ENCODE assay signal across 16 cellular contexts in the genomic region with DNA sequence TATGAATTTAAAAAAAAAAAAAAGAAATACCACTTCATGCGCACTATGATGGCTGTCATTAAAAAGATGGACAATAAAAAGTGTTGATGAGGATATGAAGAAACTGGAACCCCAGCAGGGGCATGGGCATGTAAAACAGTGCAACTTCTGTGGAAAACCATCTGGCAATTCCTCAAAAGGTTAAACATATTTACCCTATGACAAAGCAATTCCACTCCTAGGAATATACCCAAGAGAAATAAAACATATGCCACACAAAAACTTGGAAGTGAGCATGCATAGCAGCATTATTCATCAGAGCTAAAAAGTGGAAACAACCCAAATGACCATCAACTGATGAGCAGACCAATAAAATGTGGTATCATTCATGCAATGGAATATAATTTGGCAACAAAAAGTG. TPM values are rescaled to one million over a fixed set of nuclear protein-coding genes. Genes with fewer than 3 reads are reported as not detected.
DNase-seq lines count a peak whose midpoint lies in the region; TF ChIP-seq lines count a peak whose summit lies in the region.
"Had no signal": no experiment of that assay in that cellular context is flagged by ENCODE, and none has a peak within 500 bp of the region (broad histone marks: within the 10 kb centered on the region; RNA-seq: fewer than 3 reads in every experiment).

No MANE protein-coding gene starts in this region.

- peaks cover 2% of the 10 kb centered on the region for H3K4me1 Mint-ChIP-seq in activated CD4-positive, alpha-beta memory T cell treated with anti-CD3 and anti-CD28 coated beads, Interleukin-2, amount 10 ng/mL, durations not matched to agents 7 days and 5 days
- H3K4me1 Mint-ChIP-seq: activated CD4-positive, alpha-beta T cell treated with anti-CD3 and anti-CD28 coated beads for 36 hours had no signal

- H3K27ac Mint-ChIP-seq in activated CD4-positive, alpha-beta memory T cell treated with anti-CD3 and anti-CD28 coated beads, Interleukin-2, amount 10 ng/mL, durations not matched to agents 7 days and 5 days: no peak overlapping the region
- H3K27ac Mint-ChIP-seq: activated CD4-positive, alpha-beta T cell treated with anti-CD3 and anti-CD28 coated beads for 36 hours; activated T-cell treated with anti-CD3 and anti-CD28 coated beads, Interleukin-2, amount 50 U/mL, for 24 hours; B cell had no signal

- DNase-seq in AG08396 (ENCODE audit: low spot score) (peak; percentile 64), HS-27A (ENCODE audit: low read depth) (peak; percentile 39), brain microvascular endothelial cell (peak; percentile 62), iris pigment epithelial cell (ENCODE audit: low read depth) (peak; percentile 68), iPS-NIHi11 (ENCODE audit: low spot score) (no peak), RKO (ENCODE audit: low spot score) (no peak), H7 (no peak)
- DNase-seq in activated CD4-positive, alpha-beta memory T cell treated with anti-CD3 and anti-CD28 coated beads, Interleukin-2, amount 10 ng/mL, durations not matched to agents 7 days and 5 days: no peak
- DNase-seq: activated CD4-positive, alpha-beta T cell treated with anti-CD3 and anti-CD28 coated beads for 36 hours; activated T-cell treated with anti-CD3 and anti-CD28 coated beads, Interleukin-2, amount 50 U/mL, for 24 hours; adrenal gland; NCI-H1436; ovary; T-helper 2 cell had no signal

- peaks cover 4% of the 10 kb centered on the region for H3K36me3 Mint-ChIP-seq in activated CD4-positive, alpha-beta memory T cell treated with anti-CD3 and anti-CD28 coated beads, Interleukin-2, amount 10 ng/mL, durations not matched to agents 7 days and 5 days (ENCODE audit: low read depth)

- H3K4me3 ChIP-seq in brain microvascular endothelial cell (ENCODE audit: low read depth, low read length) (no peak overlapping the region), H7 (ENCODE audit: insufficient read depth, low read depth, low read length) (no peak overlapping the region)
- H3K4me3 ChIP-seq: adrenal gland, K562, ovary had no signal

- POLR2A ChIA-PET in activated CD4-positive, alpha-beta memory T cell treated with anti-CD3 and anti-CD28 coated beads, Interleukin-2, amount 10 ng/mL, durations not matched to agents 7 days and 5 days (lab: Charles Lee): no interaction called here

- no peaks in the 10 kb centered on the region for H3K36me3 ChIP-seq in brain microvascular endothelial cell (replicated peaks)
- H3K36me3 ChIP-seq in H7 (replicated peaks; ENCODE audit: control insufficient read depth, insufficient read depth, low read length): no peaks in the 10 kb centered on the region
- H3K36me3 ChIP-seq: adrenal gland, ovary had no signal

- H3K9me3 Mint-ChIP-seq in activated CD4-positive, alpha-beta memory T cell treated with anti-CD3 and anti-CD28 coated beads, Interleukin-2, amount 10 ng/mL, durations not matched to agents 7 days and 5 days: peaks cover 11% of the 10 kb centered on the region

- peaks cover 20% of the 10 kb centered on the region for H3K27me3 Mint-ChIP-seq in activated CD4-positive, alpha-beta memory T cell treated with anti-CD3 and anti-CD28 coated beads, Interleukin-2, amount 10 ng/mL, durations not matched to agents 7 days and 5 days
- H3K27me3 Mint-ChIP-seq: activated CD4-positive, alpha-beta T cell treated with anti-CD3 and anti-CD28 coated beads for 36 hours; activated T-cell treated with anti-CD3 and anti-CD28 coated beads, Interleukin-2, amount 50 U/mL, for 24 hours had no signal

- TF ChIP-seq CTCF in brain microvascular endothelial cell (IDR thresholded peaks at IDR 0.05; ENCODE audit: low read depth, low read length, missing control alignments): no peak

- H3K4me3 Mint-ChIP-seq in activated CD4-positive, alpha-beta memory T cell treated with anti-CD3 and anti-CD28 coated beads, Interleukin-2, amount 10 ng/mL, durations not matched to agents 7 days and 5 days: no peak overlapping the region
- H3K4me3 Mint-ChIP-seq: activated CD4-positive, alpha-beta T cell treated with anti-CD3 and anti-CD28 coated beads for 36 hours; activated T-cell treated with anti-CD3 and anti-CD28 coated beads, Interleukin-2, amount 50 U/mL, for 24 hours; B cell had no signal

- H3K27me3 ChIP-seq in brain microvascular endothelial cell (replicated peaks): no peaks in the 10 kb centered on the region
- H3K27me3 ChIP-seq in H7 (ENCODE audit: control insufficient read depth, insufficient read depth, low read length): no peaks in the 10 kb centered on the region
- H3K27me3 ChIP-seq: adrenal gland, ovary had no signal

- CTCF ChIA-PET in activated CD4-positive, alpha-beta memory T cell treated with anti-CD3 and anti-CD28 coated beads, Interleukin-2, amount 10 ng/mL, durations not matched to agents 7 days and 5 days (lab: Charles Lee): no interaction called here

- H3K27ac ChIP-seq in brain microvascular endothelial cell: peak overlapping the region; percentile 43
- H3K27ac ChIP-seq: adrenal gland, ovary had no signal

- in situ Hi-C loops in brain microvascular endothelial cell (cut with HindIII; ENCODE audit: low pct_ligation_motif_present, low sequenced_read_pairs): no loop called here

RNA-seq across cellular contexts. Expression of a gene that starts 50.1 kb away (rescaled TPM):
- 1 to 10 TPM; 7.1 to 7.4 TPM for total RNA-seq in activated CD4-positive, alpha-beta memory T cell treated with anti-CD3 and anti-CD28 coated beads, Interleukin-2, amount 10 ng/mL, durations not matched to agents 7 days and 5 days
- total RNA-seq in H7 (2014; rRNA removed; shearing (Covaris generic)): 0.63 and 0.94 TPM in 2 replicates

Comparison
In these comparisons a context has a peak if more than half of its experiments do, and no peak if none do; other contexts are left out.
1. DNase-seq: peak in AG08396 (single experiment), HS-27A (single experiment), brain microvascular endothelial cell (single experiment) and iris pigment epithelial cell (single experiment); none in activated CD4-positive, alpha-beta memory T cell treated with anti-CD3 and anti-CD28 coated beads, Interleukin-2, amount 10 ng/mL, durations not matched to agents 7 days and 5 days (single experiment), iPS-NIHi11 (single experiment), RKO (single experiment) and H7 (single experiment).